In the genomic region with DNA sequence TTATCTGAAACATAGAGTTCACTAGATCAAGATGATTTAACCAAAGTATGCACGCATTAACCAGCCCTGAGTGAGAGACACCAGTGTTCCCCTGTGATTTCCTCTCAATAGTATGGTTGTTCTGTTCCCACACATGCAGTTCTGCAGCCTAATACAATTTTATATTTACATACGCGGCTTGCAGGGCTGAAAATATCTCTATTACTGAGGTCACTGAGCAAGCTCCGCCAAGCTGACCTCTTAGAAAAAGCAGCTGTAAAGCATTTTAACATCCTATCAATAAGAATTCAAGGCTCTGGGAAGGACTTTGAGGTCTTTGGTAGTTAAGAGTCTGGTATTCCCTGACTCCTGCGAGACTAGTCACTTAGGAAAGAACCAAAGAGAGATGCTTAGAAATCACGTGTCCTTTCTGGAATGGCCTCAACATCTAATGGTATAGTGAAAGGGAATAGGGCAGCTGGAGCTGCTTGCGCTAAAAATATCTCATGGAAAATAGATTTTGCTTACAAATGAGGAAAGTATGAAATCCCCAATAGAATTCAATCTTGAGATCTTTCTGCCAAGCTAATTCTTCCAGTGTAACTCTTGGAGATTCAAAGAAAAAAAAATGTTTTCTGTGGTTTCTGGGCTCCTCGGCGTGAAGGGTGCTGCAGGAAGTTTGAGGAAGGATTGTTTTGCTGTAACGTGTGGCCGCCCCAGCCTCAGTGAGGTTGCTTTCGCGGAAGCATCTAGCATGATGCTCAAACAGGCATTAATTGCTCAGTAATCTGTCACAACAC, we compare ENCODE assay signal across 8 cellular contexts. TPM values are rescaled to one million over a fixed set of nuclear protein-coding genes. Genes with fewer than 3 reads are reported as not detected.
DNase-seq lines count a peak whose midpoint lies in the region; ATAC-seq, FAIRE-seq and TF ChIP-seq lines count a peak whose summit lies in the region.

No MANE protein-coding gene starts in this region.

- POLR2A ChIA-PET in activated B cell treated with CpG ODN at 0.5 μM for 24 hours (lab: Charles Lee): interaction anchor here (0.8 kb wide), 1 partner anchor 9 kb away, joined by 5 read pairs; no protein-coding TSS in a partner anchor
- POLR2A ChIA-PET in HepG2 (lab: Yijun Ruan, JAX): no interaction called here

- in situ Hi-C loops in HepG2 (cut with HindIII; ENCODE audit: extremely low pct_ligation_motif_present, low pct_unique_long_range_greater_than_20kb): no loop called here

- H3K79me2 ChIP-seq in HepG2 (ENCODE audit: insufficient read depth, low read length): no peaks in the 10 kb centered on the region

- H3K4me1 ChIP-seq in small intestine (ENCODE audit: control insufficient read depth in 2 of 2, insufficient read depth in 1 of 2, low read depth in 1 of 2, low read length in 1 of 2) (peaks cover 0 to 3% of the 10 kb centered on the region in 2 donors), HepG2 (ENCODE audit: insufficient read depth, low read length) (no peaks in the 10 kb centered on the region)

- intact Hi-C loops in activated B cell treated with CpG ODN at 0.5 μM for 24 hours (cut with micrococcal nuclease) (no loop called here), HepG2 (cut with micrococcal nuclease; ENCODE audit: unreplicated experiment) (no loop called here)

- H3K4me2 ChIP-seq in HepG2 (ENCODE audit: low read depth, low read length): no peak overlapping the region

- H3K36me3 Mint-ChIP-seq in activated B cell treated with CpG ODN at 0.5 μM for 24 hours (ENCODE audit: low read depth): peaks cover 8% of the 10 kb centered on the region

- H3K36me3 ChIP-seq in small intestine (ENCODE audit: control insufficient read depth in 2 of 2, insufficient read depth in 2 of 2, low read length in 2 of 2): no peaks in the 10 kb centered on the region
- no peaks in the 10 kb centered on the region for H3K36me3 ChIP-seq in HepG2 (replicated peaks in 1 of 2; ENCODE audit: control insufficient read depth in 1 of 2, insufficient read depth in 2 of 2, low read length in 2 of 2)

- WGBS in small intestine, 3 donors: 38 to 70% (median 62%) methylated on average over 13 of the region's 13 CpGs
- WGBS in HepG2 (ENCODE audit: low lambda C conversion rate): 33% methylated on average over 13 of the region's 13 CpGs

- TF ChIP-seq POLR2A in HepG2 (IDR thresholded peaks at IDR 0.05; ENCODE audit: insufficient read depth in 1 of 2, low read depth in 2 of 2, low read length in 2 of 2): no peak

- no peak for TF ChIP-seq RAD21 in HepG2 (CRISPR knock-in tag; IDR thresholded peaks at IDR 0.05)

- TF ChIP-seq CTCF in activated B cell treated with CpG ODN at 0.5 μM for 24 hours (IDR thresholded peaks at IDR 0.05) (no peak), fibroblast of villous mesenchyme (IDR thresholded peaks at IDR 0.05; ENCODE audit: insufficient read depth, low read depth, low read length) (no peak), HepG2 (CRISPR knock-in tag; IDR thresholded peaks at IDR 0.05) (no peak)

- H3K27ac Mint-ChIP-seq in activated B cell treated with CpG ODN at 0.5 μM for 24 hours: peak overlapping the region; percentile 76

- H3K4me3 ChIP-seq in fibroblast of villous mesenchyme (ENCODE audit: low read depth, low read length) (peak overlapping the region; percentile 24), small intestine (ENCODE audit: low read depth in 1 of 2, low read length in 2 of 2) (no peak overlapping the region), HepG2 (replicated peaks in 1 of 3; ENCODE audit: insufficient read depth in 1 of 3, low read depth in 2 of 3, low read length in 3 of 3) (no peak overlapping the region)

- no peaks in the 10 kb centered on the region for H3K27me3 Mint-ChIP-seq in activated B cell treated with CpG ODN at 0.5 μM for 24 hours

- H3K9me3 ChIP-seq in small intestine (ENCODE audit: control insufficient read depth, low read depth) (no peaks in the 10 kb centered on the region), HepG2 (ENCODE audit: low read length) (no peaks in the 10 kb centered on the region)

- BruUV-seq in HepG2 (replicated peaks; lab: Mats Ljungman, UMichigan): no TSS peak

- H3K27me3 ChIP-seq in small intestine (ENCODE audit: control insufficient read depth in 2 of 2, insufficient read depth in 2 of 2, low read length in 2 of 2) (no peaks in the 10 kb centered on the region), HepG2 (ENCODE audit: control insufficient read depth in 1 of 2, insufficient read depth in 2 of 2, low read length in 2 of 2) (no peaks in the 10 kb centered on the region; a peak in 1 of 5 replicates)

- no peaks in the 10 kb centered on the region for H3K9me3 Mint-ChIP-seq in activated B cell treated with CpG ODN at 0.5 μM for 24 hours

- H3K9ac ChIP-seq in HepG2 (ENCODE audit: insufficient read depth, low read depth, low read length): no peak overlapping the region

- H3K27ac ChIP-seq in small intestine (ENCODE audit: low read depth in 1 of 2, low read length in 1 of 2) (peak overlapping the region; percentile 4 to 62), HepG2 (ENCODE audit: extremely low read length, insufficient read depth, low read length) (no peak overlapping the region)

- no peak overlapping the region for H2AFZ ChIP-seq in HepG2 (ENCODE audit: low read length)

- DNase-seq in activated B cell treated with CpG ODN at 0.5 μM for 24 hours (no peak), fibroblast of villous mesenchyme (ENCODE audit: low read depth) (peak; percentile 54), small intestine (peak; percentile 37), NCI-H1694 (lab: John Stamatoyannopoulos, UW) (no peak), HepG2 (ENCODE audit: low spot score) (no peak), OCI-M1 (lab: John Stamatoyannopoulos, UW) (no peak)

- TF ChIP-seq EP300 in HepG2 (IDR thresholded peaks at IDR 0.05; ENCODE audit: low read depth in 2 of 2, low read length in 2 of 2): no peak
- TF ChIP-seq EP300 in HepG2 (CRISPR knock-in tag; IDR thresholded peaks at IDR 0.05; ENCODE audit: borderline replicate concordance): no peak

- FAIRE-seq in small intestine (lab: Jason Lieb, UNC) (no peak), HepG2 (lab: Jason Lieb, UNC) (no peak)

- no peaks in the 10 kb centered on the region for H4K20me1 ChIP-seq in HepG2 (ENCODE audit: insufficient read depth, low read length)

- peaks cover 50% of the 10 kb centered on the region for H3K4me1 Mint-ChIP-seq in activated B cell treated with CpG ODN at 0.5 μM for 24 hours

- CTCF ChIA-PET in activated B cell treated with CpG ODN at 0.5 μM for 24 hours (lab: Charles Lee): no interaction called here
- CTCF ChIA-PET in HepG2 (lab: Yijun Ruan, JAX; ENCODE audit: low intra/inter-chr PET ratio, low total read pairs): no interaction called here

- peak; percentile 44 for ATAC-seq in GM18858 (IDR thresholded peaks at IDR 0.05; ENCODE audit: unreplicated experiment)
- peak; percentile 68 for ATAC-seq in HG03066 (IDR thresholded peaks at IDR 0.05; ENCODE audit: low read depth, unreplicated experiment)
- ATAC-seq in activated B cell treated with CpG ODN at 0.5 μM for 24 hours (ENCODE audit: low read depth): peak; percentile 51
- ATAC-seq in HepG2: no peak

- peak overlapping the region; percentile 75 for H3K4me3 Mint-ChIP-seq in activated B cell treated with CpG ODN at 0.5 μM for 24 hours

TF ChIP-seq in HepG2, 621 proteins besides CTCF, POLR2A, EP300 and RAD21 (continues in another document):
- TF ChIP-seq, protein P1, sequence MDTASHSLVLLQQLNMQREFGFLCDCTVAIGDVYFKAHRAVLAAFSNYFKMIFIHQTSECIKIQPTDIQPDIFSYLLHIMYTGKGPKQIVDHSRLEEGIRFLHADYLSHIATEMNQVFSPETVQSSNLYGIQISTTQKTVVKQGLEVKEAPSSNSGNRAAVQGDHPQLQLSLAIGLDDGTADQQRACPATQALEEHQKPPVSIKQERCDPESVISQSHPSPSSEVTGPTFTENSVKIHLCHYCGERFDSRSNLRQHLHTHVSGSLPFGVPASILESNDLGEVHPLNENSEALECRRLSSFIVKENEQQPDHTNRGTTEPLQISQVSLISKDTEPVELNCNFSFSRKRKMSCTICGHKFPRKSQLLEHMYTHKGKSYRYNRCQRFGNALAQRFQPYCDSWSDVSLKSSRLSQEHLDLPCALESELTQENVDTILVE (CRISPR knock-in tag; IDR thresholded peaks at IDR 0.05): no peak
- TF ChIP-seq ZNF790 (CRISPR knock-in tag; IDR thresholded peaks at IDR 0.05; ENCODE audit: borderline replicate concordance): no peak

RNA-seq across cellular contexts. Expression of a gene that starts 59.2 kb away (rescaled TPM):
- total RNA-seq in activated B cell treated with CpG ODN at 0.5 μM for 24 hours (159 and 172 TPM in 2 replicates), fibroblast of villous mesenchyme (20.7 and 26.1 TPM in 2 replicates), HepG2 (2016; rRNA removed; fragmentation: Illumina TruSeq; extraction: Trizol) (not detected in 2 replicates)
- polyA plus RNA-seq in small intestine (1 to 10 TPM; 2.3 to 4.3 (median 2.7) TPM), HepG2 (2011; rRNA removed) (not detected in 2 replicates)
- total RNA-seq in HepG2 (2016; cell fraction: cytosol; rRNA removed; fragmentation: Illumina TruSeq; extraction: Trizol; ENCODE audit: low read depth): not detected in 2 replicates
- total RNA-seq in HepG2 (2016; cell fraction: insoluble cytoplasmic fraction; rRNA removed; fragmentation: Illumina TruSeq; extraction: Trizol): not detected in 2 replicates
- total RNA-seq in HepG2 (2016; cell fraction: membrane; rRNA removed; fragmentation: Illumina TruSeq; extraction: Trizol): not detected in 2 replicates
- not detected in 2 replicates for total RNA-seq in HepG2 (2016; cell fraction: nucleus; rRNA removed; fragmentation: Illumina TruSeq; extraction: Trizol)
- polyA plus RNA-seq in HepG2 (2011; cell fraction: cytosol; rRNA removed): 0.05 TPM in 1 of 2 replicates, not detected in the other
- polyA plus RNA-seq in HepG2 (2011; cell fraction: nucleus; rRNA removed): not detected in 2 replicates
- not detected in 2 replicates for polyA plus RNA-seq in HepG2 (2012)
- not detected in 2 replicates for polyA plus RNA-seq in HepG2 (2016; cell fraction: cytosol; fragmentation: Illumina TruSeq; extraction: Trizol; ENCODE audit: low read depth)
- not detected in 2 replicates for polyA plus RNA-seq in HepG2 (2016; cell fraction: insoluble cytoplasmic fraction; fragmentation: Illumina TruSeq; extraction: Trizol; ENCODE audit: low read depth)
- not detected in 2 replicates for polyA plus RNA-seq in HepG2 (2016; cell fraction: membrane; fragmentation: Illumina TruSeq; extraction: Trizol; ENCODE audit: low read depth)
- not detected in 2 replicates for polyA plus RNA-seq in HepG2 (2016; cell fraction: nucleus; fragmentation: Illumina TruSeq; extraction: Trizol; ENCODE audit: insufficient read depth, low read depth)
- not detected in 2 replicates for polyA minus RNA-seq in HepG2 (2011; rRNA and poly(A)+ RNA removed; ENCODE audit: low replicate concordance)
- polyA minus RNA-seq in HepG2 (2011; cell fraction: cytosol; rRNA and poly(A)+ RNA removed): not detected in 2 replicates
- polyA minus RNA-seq in HepG2 (2011; cell fraction: nucleus; rRNA and poly(A)+ RNA removed): not detected in 2 replicates

Comparison
In these comparisons a context has a peak if more than half of its experiments do, and no peak if none do; other contexts are left out.
1. DNase-seq: peak in fibroblast of villous mesenchyme (single experiment) and small intestine (single experiment); none in activated B cell treated with CpG ODN at 0.5 μM for 24 hours (single experiment), NCI-H1694 (single experiment), HepG2 (single experiment) and OCI-M1 (single experiment).
2. RNA of a gene that starts 59.2 kb away (total RNA-seq): 159 to 172 TPM in activated B cell treated with CpG ODN at 0.5 μM for 24 hours and 20.7 to 26.1 TPM in fibroblast of villous mesenchyme; not detected in HepG2; every median in the first group is over 10 times any median in the second.